18 cellular contexts compared by ENCODE assay signal in genomic region chr13:50846861-50847475, GRCh38. TPM values are rescaled to one million over a fixed set of nuclear protein-coding genes. Genes with fewer than 3 reads are reported as not detected.
DNase-seq lines count a peak whose midpoint lies in the region; ATAC-seq and TF ChIP-seq lines count a peak whose summit lies in the region.
"Had no signal": no experiment of that assay in that cellular context is flagged by ENCODE, and none has a peak within 500 bp of the region (broad histone marks: within the 10 kb centered on the region; RNA-seq: fewer than 3 reads in every experiment).

No MANE protein-coding gene starts in this region.

- peak overlapping the region; percentile 59 for H2AFZ ChIP-seq in Loucy (ENCODE audit: low read length)
- H2AFZ ChIP-seq in trophoblast cell (ENCODE audit: insufficient read depth, low read length, poor library complexity) = no peak overlapping the region

- intact Hi-C loops in gastrocnemius medialis (cut with DNase I; ENCODE audit: low total_unique reads) = no loop called here

- H3K9me3 ChIP-seq in Loucy (ENCODE audit: insufficient read depth, low read depth, low read length) (no peaks in the 10 kb centered on the region), WERI-Rb-1 (ENCODE audit: severe bottlenecking) (no peaks in the 10 kb centered on the region), gastrocnemius medialis (no peaks in the 10 kb centered on the region), trophoblast cell (ENCODE audit: insufficient read depth, low read depth, low read length) (peaks cover 2% of the 10 kb centered on the region)
- H3K9me3 ChIP-seq: A549, SJSA1 had no signal

- H4K91ac ChIP-seq in trophoblast cell (ENCODE audit: low read depth, low read length) = no peak overlapping the region

- H4K12ac ChIP-seq in trophoblast cell (ENCODE audit: low read depth, low read length) = no peak overlapping the region

- H3K4me3 Mint-ChIP-seq in activated naive CD8-positive, alpha-beta T cell treated with anti-CD3 and anti-CD28 coated beads, Interleukin-2, amount 10 ng/mL, durations not matched to agents 7 days and 5 days = no peak overlapping the region
- H3K4me3 Mint-ChIP-seq in activated naive CD8-positive, alpha-beta T cell treated with anti-CD3 and anti-CD28 coated beads, Interleukin-2, amount 50 U/mL, for 24 hours = no peak overlapping the region
- H3K4me3 Mint-ChIP-seq: CD4-positive, alpha-beta memory T cell; HFFc6 had no signal

- H2BK12ac ChIP-seq in trophoblast cell (ENCODE audit: low read length) = no peak overlapping the region

- H3K36me3 Mint-ChIP-seq in activated naive CD8-positive, alpha-beta T cell treated with anti-CD3 and anti-CD28 coated beads, Interleukin-2, amount 10 ng/mL, durations not matched to agents 7 days and 5 days = peaks cover 3% of the 10 kb centered on the region
- no peaks in the 10 kb centered on the region for H3K36me3 Mint-ChIP-seq in activated naive CD8-positive, alpha-beta T cell treated with anti-CD3 and anti-CD28 coated beads, Interleukin-2, amount 50 U/mL, for 24 hours (ENCODE audit: low read depth)
- H3K36me3 Mint-ChIP-seq: CD4-positive, alpha-beta memory T cell had no signal

- H3K27me3 ChIP-seq in Loucy (ENCODE audit: insufficient read depth, low read length, poor library complexity, severe bottlenecking) (no peaks in the 10 kb centered on the region), WERI-Rb-1 (ENCODE audit: insufficient read depth, low read depth, severe bottlenecking) (no peaks in the 10 kb centered on the region), gastrocnemius medialis (peaks cover 9 to 14% (median 10%) of the 10 kb centered on the region in 3 donors), trophoblast cell (ENCODE audit: insufficient read depth, low read length) (peaks cover 20% of the 10 kb centered on the region)
- H3K27me3 ChIP-seq: SJSA1 had no signal

- H2AK5ac ChIP-seq in trophoblast cell (ENCODE audit: low read length) = no peak overlapping the region

- H3K27ac ChIP-seq in WERI-Rb-1 (peak overlapping the region; percentile 29; the same call in 1 of the 2 replicates), gastrocnemius medialis (no peak overlapping the region), trophoblast cell (ENCODE audit: low read depth, low read length) (no peak overlapping the region)
- H3K27ac ChIP-seq: A549, KMS-11, RWPE1, SJSA1 had no signal

- peaks cover 16% of the 10 kb centered on the region for H3K4me1 Mint-ChIP-seq in activated naive CD8-positive, alpha-beta T cell treated with anti-CD3 and anti-CD28 coated beads, Interleukin-2, amount 10 ng/mL, durations not matched to agents 7 days and 5 days
- H3K4me1 Mint-ChIP-seq in activated naive CD8-positive, alpha-beta T cell treated with anti-CD3 and anti-CD28 coated beads, Interleukin-2, amount 50 U/mL, for 24 hours = peaks cover 11% of the 10 kb centered on the region

- no peak overlapping the region for H4K8ac ChIP-seq in trophoblast cell (ENCODE audit: low read depth, low read length)

- no peak overlapping the region for H3K14ac ChIP-seq in trophoblast cell (ENCODE audit: low read length)

- H4K20me1 ChIP-seq in Loucy (ENCODE audit: insufficient read depth, low read length, poor library complexity, severe bottlenecking) = no peaks in the 10 kb centered on the region

- H3K4me3 ChIP-seq in Loucy (ENCODE audit: low read length, poor library complexity, severe bottlenecking) = no peak overlapping the region
- H3K4me3 ChIP-seq in WERI-Rb-1 (ENCODE audit: low read depth, low read length) = no peak overlapping the region
- no peak overlapping the region for H3K4me3 ChIP-seq in gastrocnemius medialis
- no peak overlapping the region for H3K4me3 ChIP-seq in trophoblast cell (ENCODE audit: low read depth, low read length)
- H3K4me3 ChIP-seq: A549, SJSA1 had no signal

- H3K4me2 ChIP-seq in Loucy (ENCODE audit: low read depth, low read length, poor library complexity, severe bottlenecking) (peak overlapping the region; percentile 21), trophoblast cell (ENCODE audit: low read length) (no peak overlapping the region)
- H3K4me2 ChIP-seq: A549, KMS-11 had no signal

- peaks cover 13% of the 10 kb centered on the region for H3K27me3 Mint-ChIP-seq in activated naive CD8-positive, alpha-beta T cell treated with anti-CD3 and anti-CD28 coated beads, Interleukin-2, amount 10 ng/mL, durations not matched to agents 7 days and 5 days
- peaks cover 12% of the 10 kb centered on the region for H3K27me3 Mint-ChIP-seq in activated naive CD8-positive, alpha-beta T cell treated with anti-CD3 and anti-CD28 coated beads, Interleukin-2, amount 50 U/mL, for 24 hours

- H3K4me1 ChIP-seq in Loucy (ENCODE audit: insufficient read depth, low read length, poor library complexity, severe bottlenecking) = peaks cover 35% of the 10 kb centered on the region
- no peaks in the 10 kb centered on the region for H3K4me1 ChIP-seq in gastrocnemius medialis
- peaks cover 9% of the 10 kb centered on the region in 2 experiments for H3K4me1 ChIP-seq in trophoblast cell (ENCODE audit: control insufficient read depth in 1 of 2, insufficient read depth in 2 of 2, low read length in 2 of 2)
- H3K4me1 ChIP-seq: A549, SJSA1 had no signal

- no peak overlapping the region for H3K27ac Mint-ChIP-seq in activated naive CD8-positive, alpha-beta T cell treated with anti-CD3 and anti-CD28 coated beads, Interleukin-2, amount 10 ng/mL, durations not matched to agents 7 days and 5 days
- H3K27ac Mint-ChIP-seq in activated naive CD8-positive, alpha-beta T cell treated with anti-CD3 and anti-CD28 coated beads, Interleukin-2, amount 50 U/mL, for 24 hours = no peak overlapping the region
- H3K27ac Mint-ChIP-seq: HFFc6 had no signal

- H3K23ac ChIP-seq in trophoblast cell (ENCODE audit: low read length) = no peak overlapping the region

- H3K79me2 ChIP-seq in Loucy (ENCODE audit: insufficient read depth, low read length) = no peaks in the 10 kb centered on the region
- H3K79me2 ChIP-seq in trophoblast cell (ENCODE audit: control insufficient read depth, insufficient read depth, low read length, poor library complexity) = no peaks in the 10 kb centered on the region

- H3K4ac ChIP-seq in trophoblast cell (ENCODE audit: low read depth, low read length) = no peak overlapping the region

- POLR2A ChIA-PET in activated naive CD8-positive, alpha-beta T cell treated with anti-CD3 and anti-CD28 coated beads, Interleukin-2, amount 10 ng/mL, durations not matched to agents 7 days and 5 days (lab: Charles Lee) = interaction anchor here (1.0 to 1.7 kb wide), 3 partner anchors 46 to 65 kb away, joined by 3 to 7 read pairs (median 3); partner anchors contain the start of gene RNASEH2B

- peak; percentile 67 for ATAC-seq in activated naive CD8-positive, alpha-beta T cell treated with anti-CD3 and anti-CD28 coated beads, Interleukin-2, amount 10 ng/mL, durations not matched to agents 7 days and 5 days (ENCODE audit: low read depth)
- ATAC-seq in activated naive CD8-positive, alpha-beta T cell treated with anti-CD3 and anti-CD28 coated beads, Interleukin-2, amount 50 U/mL, for 24 hours = no peak
- no peak for ATAC-seq in gastrocnemius medialis
- no peak for ATAC-seq in GM21390 (IDR thresholded peaks at IDR 0.05; ENCODE audit: unreplicated experiment)
- ATAC-seq: A549 had no signal

- H3K18ac ChIP-seq in trophoblast cell (ENCODE audit: low read length) = no peak overlapping the region

- no CpG with 5 or more reads among the region's 5 CpGs for WGBS in trophoblast cell (ENCODE audit: extremely low coverage, insufficient coverage, insufficient read length)

- TF ChIP-seq CTCF in Loucy (conservative IDR thresholded peaks at IDR 0.05; ENCODE audit: low read length) = no peak
- TF ChIP-seq CTCF in WERI-Rb-1 (IDR thresholded peaks at IDR 0.05; ENCODE audit: low read depth, low read length) = no peak
- TF ChIP-seq CTCF in gastrocnemius medialis (IDR thresholded peaks at IDR 0.05 in 4 of 5, conservative IDR thresholded peaks at IDR 0.05 in 1 of 5) = no peak

- no peak for TF ChIP-seq POLR2A in gastrocnemius medialis (IDR thresholded peaks at IDR 0.05)

- H3K36me3 ChIP-seq in Loucy (ENCODE audit: insufficient read depth, low read length) (no peaks in the 10 kb centered on the region), WERI-Rb-1 (no peaks in the 10 kb centered on the region), gastrocnemius medialis (no peaks in the 10 kb centered on the region), trophoblast cell (ENCODE audit: control insufficient read depth in 1 of 2, insufficient read depth in 2 of 2, low read length in 2 of 2) (no peaks in the 10 kb centered on the region)
- H3K36me3 ChIP-seq: SJSA1 had no signal

- no peak overlapping the region for H2BK5ac ChIP-seq in trophoblast cell (ENCODE audit: low read depth, low read length, poor library complexity)

- H3K79me1 ChIP-seq in trophoblast cell (ENCODE audit: low read length) = no peaks in the 10 kb centered on the region

- H3F3A ChIP-seq in Loucy (ENCODE audit: low read depth) = no peaks in the 10 kb centered on the region

- no peak overlapping the region for H2BK120ac ChIP-seq in trophoblast cell (ENCODE audit: insufficient read depth, low read length, poor library complexity)

- H3K9me3 Mint-ChIP-seq in activated naive CD8-positive, alpha-beta T cell treated with anti-CD3 and anti-CD28 coated beads, Interleukin-2, amount 10 ng/mL, durations not matched to agents 7 days and 5 days = peaks cover 2% of the 10 kb centered on the region
- H3K9me3 Mint-ChIP-seq in activated naive CD8-positive, alpha-beta T cell treated with anti-CD3 and anti-CD28 coated beads, Interleukin-2, amount 50 U/mL, for 24 hours = no peaks in the 10 kb centered on the region
- H3K9me3 Mint-ChIP-seq: HFFc6 had no signal

- no peaks in the 10 kb centered on the region for H3K9me2 ChIP-seq in Loucy (replicated peaks; ENCODE audit: low read depth, low read length)

- H3K9ac ChIP-seq in Loucy (ENCODE audit: low read depth, low read length, poor library complexity, severe bottlenecking) = no peak overlapping the region
- H3K9ac ChIP-seq in trophoblast cell (ENCODE audit: low read length) = no peak overlapping the region
- H3K9ac ChIP-seq: KMS-11 had no signal

- DNase-seq in activated naive CD8-positive, alpha-beta T cell treated with anti-CD3 and anti-CD28 coated beads, Interleukin-2, amount 10 ng/mL, durations not matched to agents 7 days and 5 days = no peak
- DNase-seq in activated naive CD8-positive, alpha-beta T cell treated with anti-CD3 and anti-CD28 coated beads, Interleukin-2, amount 50 U/mL, for 24 hours = no peak
- DNase-seq in WERI-Rb-1 (peak; percentile 16), 8988T (no peak), gastrocnemius medialis (no peak), trophoblast cell (no peak)
- DNase-seq: HFFc6, NCI-H1436, NCI-H2029 treated with DMSO at 0.1 percent for 48 hours, NCI-H510A, SW 1271 had no signal

- in situ Hi-C loops in gastrocnemius medialis (cut with MboI; ENCODE audit: low sequenced_read_pairs in 4 of 4) = no loop called here

RNA-seq across cellular contexts. Expression of gene DLEU7, which starts 3.5 kb away (rescaled TPM):
- total RNA-seq in activated naive CD8-positive, alpha-beta T cell treated with anti-CD3 and anti-CD28 coated beads, Interleukin-2, amount 10 ng/mL, durations not matched to agents 7 days and 5 days = not detected
- total RNA-seq in gastrocnemius medialis = under 1 TPM in 1 of 4 donors, not detected in 3; 0.24 TPM
- polyA plus RNA-seq in trophoblast cell (2013) = not detected in 2 replicates
- total RNA-seq: CD4-positive, alpha-beta memory T cell; HFFc6; SJSA1 had no signal
- polyA plus RNA-seq: A549 had no signal
